ENCODE assay signal across 8 cellular contexts in genomic region chr17:76710863-76711611, GRCh38. TPM values are rescaled to one million over a fixed set of nuclear protein-coding genes. Genes with fewer than 3 reads are reported as not detected.
DNase-seq lines count a peak whose midpoint lies in the region; ATAC-seq, FAIRE-seq and TF ChIP-seq lines count a peak whose summit lies in the region.

Gene MXRA7 (minus strand): TSS chr17:76710965. CDS start chr17:76710946, 19 bp downstream.

- TF ChIP-seq POLR2A in adrenal gland (IDR thresholded peaks at IDR 0.05) = peak in 1 of 2 donors; percentile 31

- H3K36me3 Mint-ChIP-seq in osteocyte (ENCODE audit: unreplicated experiment) = peaks cover 15% of the 10 kb centered on the region

- H3K9me3 ChIP-seq in SK-N-SH (no peaks in the 10 kb centered on the region), adrenal gland (replicated peaks in 1 of 3) (no peaks in the 10 kb centered on the region), cardiac muscle cell (ENCODE audit: low read depth) (no peaks in the 10 kb centered on the region)

- no peak for TF ChIP-seq RAD21 in SK-N-SH (IDR thresholded peaks at IDR 0.05; ENCODE audit: low read length)

- TF ChIP-seq CTCF in SK-N-SH (IDR thresholded peaks at IDR 0.05) (no peak), adrenal gland (IDR thresholded peaks at IDR 0.05) (no peak), cardiac muscle cell (IDR thresholded peaks at IDR 0.05; ENCODE audit: low read depth, low read length) (no peak), osteocyte (IDR thresholded peaks at IDR 0.05) (no peak)

- H3F3A ChIP-seq in SK-N-SH (replicated peaks; ENCODE audit: insufficient read depth) = peaks cover 35% of the 10 kb centered on the region

- peaks cover 14 to 30% of the 10 kb centered on the region in 2 experiments for H3K36me3 ChIP-seq in SK-N-SH (replicated peaks in 1 of 2; ENCODE audit: control insufficient read depth in 1 of 2, insufficient read depth in 2 of 2, low read length in 1 of 2)
- peaks cover 0 to 28% of the 10 kb centered on the region in 2 donors for H3K36me3 ChIP-seq in adrenal gland (replicated peaks in 1 of 2)
- H3K36me3 ChIP-seq in cardiac muscle cell = peaks cover 6% of the 10 kb centered on the region

- H3K4me3 ChIP-seq in SK-N-SH (ENCODE audit: low read depth in 2 of 2, low read length in 1 of 2) (peak within 1 kb of the TSS; percentile 72 to 89), adrenal gland (peak within 1 kb of the TSS in 2 of 4 donors; percentile 56 to 84), cardiac muscle cell (peak within 1 kb of the TSS; percentile 60)

- FAIRE-seq in urothelium cell line (lab: Jason Lieb, UNC) = peak; percentile 85

- peak within 1 kb of the TSS; percentile 85 for H3K9ac ChIP-seq in SK-N-SH

- H2AFZ ChIP-seq in SK-N-SH (ENCODE audit: low read depth) = no peak within 1 kb of the TSS

- H3K27ac ChIP-seq in SK-N-SH (ENCODE audit: low read depth in 2 of 2, low read length in 1 of 2) = peak within 1 kb of the TSS; percentile 88 to 95
- peak within 1 kb of the TSS; percentile 67 to 96 (median 90) for H3K27ac ChIP-seq in adrenal gland
- H3K27ac ChIP-seq in cardiac muscle cell = peak within 1 kb of the TSS; percentile 87

- H3K27me3 ChIP-seq in SK-N-SH (ENCODE audit: insufficient read depth) = no peaks in the 10 kb centered on the region
- H3K27me3 ChIP-seq in adrenal gland = no peaks in the 10 kb centered on the region
- H3K27me3 ChIP-seq in cardiac muscle cell = no peaks in the 10 kb centered on the region

- DNase-seq in C1 segment of cervical spinal cord (lab: John Stamatoyannopoulos, UW) (peak in 11 of 14 donors; percentile 43 to 81 (median 48)), SK-N-SH (peak; percentile 97), adrenal gland (peak; percentile 73 to 88 (median 79)), cardiac muscle cell (ENCODE audit: low read depth in 1 of 2, low spot score in 1 of 2) (peak; percentile 77 to 78), osteocyte (ENCODE audit: extremely low spot score, unreplicated experiment) (peak; percentile 90), urothelium cell line (ENCODE audit: low spot score) (peak; percentile 93)

- no peaks in the 10 kb centered on the region for H3K9me3 Mint-ChIP-seq in osteocyte (ENCODE audit: unreplicated experiment)

- H3K27ac Mint-ChIP-seq in osteocyte (ENCODE audit: unreplicated experiment) = peak within 1 kb of the TSS; percentile 93

- peaks cover 51% of the 10 kb centered on the region for H3K4me1 Mint-ChIP-seq in osteocyte (ENCODE audit: unreplicated experiment)

- H3K27me3 Mint-ChIP-seq in osteocyte (ENCODE audit: unreplicated experiment) = no peaks in the 10 kb centered on the region

- peak; percentile 59 for ATAC-seq in HG03045 (IDR thresholded peaks at IDR 0.05; ENCODE audit: unreplicated experiment)
- no peak for ATAC-seq in HG02973 (IDR thresholded peaks at IDR 0.05; ENCODE audit: unreplicated experiment)

- H3K4me2 ChIP-seq in SK-N-SH = peak within 1 kb of the TSS; percentile 96

- H3K9me2 ChIP-seq in SK-N-SH = no peaks in the 10 kb centered on the region

- peak within 1 kb of the TSS; percentile 77 for H3K4me3 Mint-ChIP-seq in osteocyte (ENCODE audit: unreplicated experiment)

- peaks cover 25 to 33% of the 10 kb centered on the region in 2 experiments for H3K4me1 ChIP-seq in SK-N-SH (ENCODE audit: control insufficient read depth in 1 of 2, insufficient read depth in 2 of 2, low read depth in 1 of 2, low read length in 1 of 2)
- peaks cover 36 to 61% of the 10 kb centered on the region in 2 donors for H3K4me1 ChIP-seq in adrenal gland (replicated peaks in 1 of 2)
- peaks cover 44% of the 10 kb centered on the region for H3K4me1 ChIP-seq in cardiac muscle cell (ENCODE audit: low read depth)

- peaks cover 34% of the 10 kb centered on the region for H4K20me1 ChIP-seq in SK-N-SH (ENCODE audit: insufficient read depth)

- POLR2A ChIA-PET in SK-N-SH (lab: Yijun Ruan, JAX) = interaction anchor here (1.0 to 2.3 kb wide), 6 partner anchors 13 to 167 kb away, joined by 3 to 14 read pairs (median 6); partner anchors contain the start of gene SRSF2

- 13% methylated on average over 29 of the region's 56 CpGs for WGBS in SK-N-SH (ENCODE audit: low lambda C conversion rate)
- WGBS in adrenal gland, 4 donors = 4 to 18% (median 9%) methylated on average over 12 to 49 of the region's 56 CpGs

- CTCF ChIA-PET in SK-N-SH (lab: Yijun Ruan, JAX) = interaction anchor here (0.7 to 14.3 kb wide), 16 partner anchors 9 to 356 kb away, joined by 3 to 255 read pairs (median 5); partner anchors contain the start of genes JMJD6 and METTL23

- H3K79me2 ChIP-seq in SK-N-SH (ENCODE audit: insufficient read depth) = peaks cover 86% of the 10 kb centered on the region

- TF ChIP-seq EP300 in SK-N-SH (IDR thresholded peaks at IDR 0.05; ENCODE audit: borderline replicate concordance in 1 of 2, low read depth in 1 of 2, low read length in 1 of 2) = no peak

- intact Hi-C loops in adrenal gland (cut with DNase I) = loop anchor here (10.0 kb wide), 2 partner anchors 146 to 156 kb away; a partner anchor contains a TSS

TF ChIP-seq in SK-N-SH, 30 proteins besides CTCF, POLR2A, EP300 and RAD21 (continues in another document):
- TF ChIP-seq MXI1 (IDR thresholded peaks at IDR 0.05; ENCODE audit: low read depth, low read length) = no peak
- no peak for TF ChIP-seq FOXM1 (IDR thresholded peaks at IDR 0.05; ENCODE audit: low read depth)
- no peak for TF ChIP-seq RCOR1 (IDR thresholded peaks at IDR 0.05; ENCODE audit: low read length)
- 0 out of 2 replicates have a peak, but pooled peaks have one; percentile 9 for TF ChIP-seq USF2 (IDR thresholded peaks at IDR 0.05; ENCODE audit: borderline replicate concordance, low read depth, low read length)
- TF ChIP-seq EZH2phosphoT487 (IDR thresholded peaks at IDR 0.05; ENCODE audit: borderline replicate concordance, low read depth) = no peak
- TF ChIP-seq ELF1 (IDR thresholded peaks at IDR 0.05) = no peak
- TF ChIP-seq SMC3 (IDR thresholded peaks at IDR 0.05; ENCODE audit: low read depth, low read length) = no peak
- TF ChIP-seq JUND (IDR thresholded peaks at IDR 0.05) = peak; percentile 34; the same call in 1 of the 2 replicates
- TF ChIP-seq REST (IDR thresholded peaks at IDR 0.05; ENCODE audit: low read depth, low read length) = no peak
- TF ChIP-seq NFIC (IDR thresholded peaks at IDR 0.05; ENCODE audit: borderline replicate concordance) = no peak
- TF ChIP-seq RFX5 (IDR thresholded peaks at IDR 0.05; ENCODE audit: low read length) = no peak
- no peak for TF ChIP-seq MEF2A (IDR thresholded peaks at IDR 0.05; ENCODE audit: borderline replicate concordance, low read depth)
- TF ChIP-seq IRF3 (IDR thresholded peaks at IDR 0.05; ENCODE audit: low read depth, low read length) = no peak
- no peak for TF ChIP-seq GABPA (IDR thresholded peaks at IDR 0.05; ENCODE audit: low read depth)
- peak; percentile 58; the same call in 1 of the 2 replicates for TF ChIP-seq MAX (IDR thresholded peaks at IDR 0.05; ENCODE audit: low read depth)

RNA-seq across cellular contexts. Expression of gene MXRA7, which starts in this region (rescaled TPM):
- polyA plus RNA-seq in SK-N-SH (2012; rRNA removed) (154 and 187 TPM in 2 replicates), adrenal gland (100 to 1,000 TPM in 2 of 3 donors, 10 to 100 TPM in 1; 81.5 to 573 (median 167) TPM), cardiac muscle cell (164 and 178 TPM in 2 replicates)
- polyA plus RNA-seq in SK-N-SH (2012; cell fraction: cytosol; rRNA removed) = 223 and 232 TPM in 2 replicates
- 55.0 and 81.5 TPM in 2 replicates for polyA plus RNA-seq in SK-N-SH (2012; cell fraction: nucleus; rRNA removed)
- total RNA-seq in adrenal gland (100 to 1,000 TPM; 200 to 541 (median 356) TPM), cardiac muscle cell (101 and 123 TPM in 2 replicates), osteocyte (183 and 187 TPM in 2 replicates)
